In the genomic region with DNA sequence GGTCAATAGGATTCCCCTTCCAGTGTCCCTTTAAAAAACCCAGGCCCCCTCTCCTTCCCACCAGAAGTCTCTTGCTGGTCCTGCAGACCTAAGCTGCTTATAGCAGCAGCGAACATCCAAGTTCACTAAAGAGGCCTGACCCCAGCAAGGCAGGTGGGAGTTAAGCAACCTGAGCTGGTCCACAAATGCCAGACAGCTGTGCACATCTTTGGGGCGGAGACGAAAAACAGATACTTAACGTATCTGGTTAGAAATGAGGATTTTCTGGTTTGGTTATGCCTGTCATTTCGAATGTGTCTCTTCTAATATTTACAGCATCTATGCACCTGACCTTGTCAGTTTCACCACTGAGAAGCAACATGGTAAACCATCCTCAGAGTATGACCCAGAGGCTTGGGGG, we compare ENCODE assay signal across 25 cellular contexts.
"Had no signal": no experiment of that assay in that cellular context is flagged by ENCODE, and none has a peak within 500 bp of the region (broad histone marks: within the 10 kb centered on the region; RNA-seq: fewer than 3 reads in every experiment).

No MANE protein-coding gene starts in this region.

- H3K36me3 ChIP-seq: adrenal gland had no signal

- H3K4me3 ChIP-seq: adrenal gland, K562 had no signal

- DNase-seq: activated CD4-positive, alpha-beta T cell treated with anti-CD3 and anti-CD28 coated beads for 48 hours; activated CD4-positive, alpha-beta T cell treated with anti-CD3 and anti-CD28 coated beads, Interleukin-2, amount 50 U/mL, for 4 hours; activated CD4-positive, CD25-positive, alpha-beta regulatory T cell treated with anti-CD3 and anti-CD28 coated beads, Interleukin-2, amount 50 U/mL, for 72 hours; activated CD8-positive, alpha-beta memory T cell treated with anti-CD3 and anti-CD28 coated beads, Interleukin-2, amount 50 U/mL, for 48 hours; activated CD8-positive, alpha-beta T cell treated with anti-CD3 and anti-CD28 coated beads, Interleukin-2, amount 10 ng/mL, durations not matched to agents 7 days and 5 days; activated naive CD4-positive, alpha-beta T cell treated with anti-CD3 and anti-CD28 coated beads, Interleukin-2, amount 50 U/mL, for 16 hours; activated naive CD8-positive, alpha-beta T cell treated with anti-CD3 and anti-CD28 coated beads, Interleukin-2, amount 10 ng/mL, durations not matched to agents 7 days and 5 days; activated T-cell treated with anti-CD3 and anti-CD28 coated beads, Interleukin-2, amount 50 U/mL, for 1 hour; adrenal gland; anterior cingulate cortex; caudate nucleus; Karpas-422; MM.1S; NCI-H1105; NCI-H1436; NCI-H187 treated with DMSO at 0.1 percent for 48 hours; NCI-H2107; NCI-H510A treated with DMSO at 0.1 percent for 48 hours; OCI-M1; RPMI8226; SK-N-SH had no signal

- H3K4me1 ChIP-seq: adrenal gland had no signal

- H3K27ac ChIP-seq: adrenal gland had no signal

- ATAC-seq: activated CD8-positive, alpha-beta T cell treated with anti-CD3 and anti-CD28 coated beads, Interleukin-2, amount 10 ng/mL, durations not matched to agents 7 days and 5 days; K562; Panc1; Right ventricle myocardium inferior; WTC11 had no signal

- H3K9me3 ChIP-seq: adrenal gland, SK-N-SH had no signal
